In the genomic region with DNA sequence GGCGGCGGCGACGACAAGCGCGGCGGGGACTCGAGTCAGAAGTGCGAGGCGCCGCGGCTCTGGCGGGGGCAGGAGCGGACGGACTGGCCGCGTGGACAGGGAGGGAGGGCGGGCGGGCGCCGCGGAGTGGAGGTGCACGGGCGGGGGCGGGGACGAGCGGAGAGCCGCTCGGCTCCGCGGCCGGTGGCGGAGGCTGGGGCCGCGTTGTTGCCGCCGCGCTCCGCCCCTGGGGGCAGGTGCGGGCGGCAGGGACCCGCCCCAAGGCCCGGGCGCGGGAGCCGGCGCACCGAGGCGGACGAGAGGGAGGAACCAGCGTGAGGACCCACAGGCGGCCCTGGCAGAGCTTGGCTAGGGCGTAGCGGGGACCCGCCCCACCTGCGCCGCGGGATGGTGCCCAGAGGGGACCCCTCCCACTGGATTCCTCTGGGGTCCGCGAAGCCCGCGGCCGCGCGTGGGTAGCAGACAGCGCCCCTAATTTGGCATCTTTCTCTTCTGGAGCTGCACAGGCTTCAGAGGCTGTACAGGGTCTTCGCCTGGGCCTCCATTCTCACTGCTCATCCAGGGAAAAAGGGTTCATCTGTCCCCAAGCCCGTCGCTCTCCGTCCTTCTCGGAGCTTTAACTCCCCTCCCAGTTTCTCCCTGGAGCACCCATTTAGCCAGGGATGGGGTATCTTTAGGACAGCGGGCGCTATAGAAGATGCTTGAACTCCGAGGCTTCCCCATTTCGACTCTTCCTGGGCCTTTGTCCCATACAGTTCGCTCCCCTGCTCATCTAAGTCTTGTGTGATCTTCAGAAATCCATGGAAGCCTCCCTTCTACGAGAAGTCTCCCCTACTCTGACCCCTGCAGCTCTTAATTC, we compare ENCODE assay signal across 9 cellular contexts. TPM values are rescaled to one million over a fixed set of nuclear protein-coding genes. Genes with fewer than 3 reads are reported as not detected.
DNase-seq lines count a peak whose midpoint lies in the region; ATAC-seq, FAIRE-seq and TF ChIP-seq lines count a peak whose summit lies in the region.
"Had no signal": no experiment of that assay in that cellular context is flagged by ENCODE, and none has a peak within 500 bp of the region (broad histone marks: within the 10 kb centered on the region; RNA-seq: fewer than 3 reads in every experiment).

Gene TMEM163 (minus strand): TSS at position 45 of the 859 bp plus-strand sequence.

- no peaks in the 10 kb centered on the region for H3K36me3 Mint-ChIP-seq in IgD-negative memory B cell
- H3K36me3 Mint-ChIP-seq in activated T-cell treated with anti-CD3 and anti-CD28 coated beads, Interleukin-2, amount 50 U/mL, for 72 hours (ENCODE audit: insufficient read depth in 2 of 2) = peaks cover 0 to 2% of the 10 kb centered on the region in 2 donors

- DNase-seq in NK-92 treated with Interleukin-12 subunit alpha and Interleukin-12 subunit beta, amount 100 ng/mL, for 24 hours (lab: John Stamatoyannopoulos, UW) = peak; percentile 32
- DNase-seq in NK-92 (lab: John Stamatoyannopoulos, UW; ENCODE audit: unreplicated experiment) (no peak), germinal center (ENCODE audit: low spot score) (peak; percentile 85), pancreas (peak; percentile 40 to 87 (median 72)), NCI-H524 treated with DMSO at 0.1 percent for 48 hours (lab: John Stamatoyannopoulos, UW) (no peak), H54 (ENCODE audit: insufficient read length, low spot score) (no peak)
- peak; percentile 28 to 50 for DNase-seq in activated T-cell treated with anti-CD3 and anti-CD28 coated beads, Interleukin-2, amount 50 U/mL, for 72 hours

- peak within 1 kb of the TSS; percentile 18 to 62 (median 46) for H3K27ac ChIP-seq in pancreas
- H3K27ac ChIP-seq: C4-2B had no signal

- H3K9me3 ChIP-seq in pancreas = no peaks in the 10 kb centered on the region

- H3K4me3 ChIP-seq in pancreas = peak within 1 kb of the TSS; percentile 67 to 90 (median 84)

- H3K4me3 Mint-ChIP-seq in IgD-negative memory B cell = peak within 1 kb of the TSS; percentile 82 to 90 (median 88)
- H3K4me3 Mint-ChIP-seq in activated T-cell treated with anti-CD3 and anti-CD28 coated beads, Interleukin-2, amount 50 U/mL, for 72 hours = peak within 1 kb of the TSS; percentile 80 to 81

- 14 to 27% methylated on average over 43 to 77 of the region's 77 CpGs for WGBS in pancreas, 2 donors

- peaks cover 0 to 6% (median 0%) of the 10 kb centered on the region in 3 donors for H3K4me1 ChIP-seq in pancreas

- intact Hi-C loops in pancreas (cut with DNase I) = no loop called here

- H3K36me3 ChIP-seq in pancreas = no peaks in the 10 kb centered on the region

- no peak for TF ChIP-seq CTCF in pancreas (IDR thresholded peaks at IDR 0.05)

- TF ChIP-seq POLR2A in H54 (IDR thresholded peaks at IDR 0.05; ENCODE audit: low read depth, low read length) = no peak

- H3K4me1 Mint-ChIP-seq in IgD-negative memory B cell = peaks cover 18 to 47% (median 35%) of the 10 kb centered on the region in 3 donors
- H3K4me1 Mint-ChIP-seq in activated T-cell treated with anti-CD3 and anti-CD28 coated beads, Interleukin-2, amount 50 U/mL, for 72 hours (ENCODE audit: low read depth) = peaks cover 21% of the 10 kb centered on the region

- ATAC-seq in activated T-cell treated with anti-CD3 and anti-CD28 coated beads, Interleukin-2, amount 50 U/mL, for 72 hours (replicated peaks in 1 of 2) = peak; percentile 46 to 48
- ATAC-seq in pancreas = peak; percentile 88 to 89 (median 88)

- H3K27me3 Mint-ChIP-seq in IgD-negative memory B cell = peaks cover 12% of the 10 kb centered on the region
- peaks cover 66% of the 10 kb centered on the region for H3K27me3 Mint-ChIP-seq in activated T-cell treated with anti-CD3 and anti-CD28 coated beads, Interleukin-2, amount 50 U/mL, for 72 hours (ENCODE audit: low read depth)

- H3K27me3 ChIP-seq in pancreas = no peaks in the 10 kb centered on the region

- H3K9me3 Mint-ChIP-seq in IgD-negative memory B cell = no peaks in the 10 kb centered on the region
- no peaks in the 10 kb centered on the region for H3K9me3 Mint-ChIP-seq in activated T-cell treated with anti-CD3 and anti-CD28 coated beads, Interleukin-2, amount 50 U/mL, for 72 hours

- FAIRE-seq in pancreas (lab: Jason Lieb, UNC) (no peak), H54 (lab: Jason Lieb, UNC) (no peak)

- peak within 1 kb of the TSS in 2 of 3 donors; percentile 58 to 65 for H3K27ac Mint-ChIP-seq in IgD-negative memory B cell
- H3K27ac Mint-ChIP-seq in activated T-cell treated with anti-CD3 and anti-CD28 coated beads, Interleukin-2, amount 50 U/mL, for 72 hours = no peak within 1 kb of the TSS

RNA-seq across cellular contexts. Expression of gene TMEM163, which starts in this region (rescaled TPM):
- 1.2 TPM for polyA plus RNA-seq in IgD-negative memory B cell
- under 1 TPM; 0.12 TPM for total RNA-seq in activated T-cell treated with anti-CD3 and anti-CD28 coated beads, Interleukin-2, amount 50 U/mL, for 72 hours
- total RNA-seq in pancreas = 10 to 100 TPM; 14.8 to 30.5 (median 19.9) TPM
- 10 to 100 TPM; 20.3 to 25.2 TPM for polyA plus RNA-seq in pancreas

Comparison
In these comparisons a context has a peak if more than half of its experiments do, and no peak if none do; other contexts are left out.
1. RNA of gene TMEM163 (total RNA-seq): 14.8 to 30.5 TPM in pancreas; 0.12 TPM in activated T-cell treated with anti-CD3 and anti-CD28 coated beads, Interleukin-2, amount 50 U/mL, for 72 hours; every median in the first group is over 10 times any median in the second.
2. DNase-seq: peak in NK-92 treated with Interleukin-12 subunit alpha and Interleukin-12 subunit beta, amount 100 ng/mL, for 24 hours (single experiment), germinal center (single experiment) and pancreas (6 of 6); none in NK-92 (single experiment), NCI-H524 treated with DMSO at 0.1 percent for 48 hours (single experiment) and H54 (single experiment).
3. Peak in DNase-seq and ATAC-seq in activated T-cell treated with anti-CD3 and anti-CD28 coated beads, Interleukin-2, amount 50 U/mL, for 72 hours; RNA of the gene not detected or under 1 TPM.